ENCODE assay signal across 29 cellular contexts in the genomic region with DNA sequence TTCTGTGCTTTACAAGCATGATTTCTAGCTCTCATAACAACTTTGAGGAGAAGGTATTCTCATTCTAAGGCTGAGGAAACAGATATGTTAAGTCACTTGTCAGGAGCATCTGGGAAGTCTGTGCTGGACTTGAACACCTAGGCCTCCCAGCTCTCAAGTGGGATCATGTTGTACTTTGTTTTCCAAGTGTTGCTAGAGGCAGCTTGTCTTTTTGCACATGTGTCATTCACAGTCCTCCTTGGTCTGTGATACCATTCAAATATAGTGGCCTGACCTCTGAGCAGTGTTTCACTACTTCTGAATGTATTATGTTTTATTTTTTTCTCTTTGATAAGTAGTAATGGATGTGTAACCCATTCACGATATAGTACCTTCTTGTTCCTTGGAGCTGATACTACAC.
"Had no signal": no experiment of that assay in that cellular context is flagged by ENCODE, and none has a peak within 500 bp of the region (broad histone marks: within the 10 kb centered on the region; RNA-seq: fewer than 3 reads in every experiment).

No MANE protein-coding gene starts in this region.

- H3K27ac ChIP-seq: KMS-11, Peyer's patch, WERI-Rb-1 had no signal

- H3K4me3 ChIP-seq: Peyer's patch had no signal

- H3K36me3 ChIP-seq: Peyer's patch, WERI-Rb-1 had no signal

- DNase-seq: activated CD4-positive, alpha-beta memory T cell treated with anti-CD3 and anti-CD28 coated beads, Interleukin-2, amount 10 ng/mL, durations not matched to agents 7 days and 5 days; activated CD4-positive, alpha-beta T cell treated with anti-CD3 and anti-CD28 coated beads for 1 hour; activated CD4-positive, alpha-beta T cell treated with anti-CD3 and anti-CD28 coated beads for 48 hours; activated CD4-positive, CD25-positive, alpha-beta regulatory T cell; activated CD8-positive, alpha-beta memory T cell treated with anti-CD3 and anti-CD28 coated beads for 24 hours; activated CD8-positive, alpha-beta memory T cell treated with anti-CD3 and anti-CD28 coated beads, Interleukin-2, amount 10 ng/mL, durations not matched to agents 7 days and 5 days; activated CD8-positive, alpha-beta memory T cell treated with anti-CD3 and anti-CD28 coated beads, Interleukin-2, amount 50 U/mL, for 48 hours; activated effector memory CD4-positive, alpha-beta T cell treated with Interleukin-2 at 50 U/mL for 16 hours; activated naive CD4-positive, alpha-beta T cell treated with anti-CD3 and anti-CD28 coated beads, Interleukin-2, amount 10 ng/mL, durations not matched to agents 7 days and 5 days; activated naive CD8-positive, alpha-beta T cell treated with anti-CD3 and anti-CD28 coated beads, Interleukin-2, amount 50 U/mL, for 24 hours; activated T-cell treated with anti-CD3 and anti-CD28 coated beads, Interleukin-2, amount 50 U/mL, for 48 hours; anterior cingulate cortex; MM.1S; MV-4-11; NCI-H1092; NCI-H1436 treated with DMSO at 0.1 percent for 48 hours; NCI-H187; NCI-H2029 treated with DMSO at 0.1 percent for 48 hours; NCI-H2107; NCI-H345; NCI-H524 treated with DMSO at 0.1 percent for 48 hours; NCI-H748 treated with DMSO at 0.1 percent for 48 hours; NK-92 treated with Interleukin-12 subunit alpha and Interleukin-12 subunit beta, amount 100 ng/mL, for 24 hours; PC-3; Peyer's patch; RPMI8226; T1000; WERI-Rb-1 had no signal

- H3K9ac ChIP-seq: KMS-11 had no signal

- H3K27me3 ChIP-seq: Peyer's patch had no signal

- H3K4me2 ChIP-seq: KMS-11 had no signal

- ATAC-seq: activated CD8-positive, alpha-beta memory T cell treated with anti-CD3 and anti-CD28 coated beads, Interleukin-2, amount 10 ng/mL, durations not matched to agents 7 days and 5 days; activated naive CD8-positive, alpha-beta T cell treated with anti-CD3 and anti-CD28 coated beads, Interleukin-2, amount 50 U/mL, for 24 hours; PC-3 had no signal
